8 cellular contexts compared by ENCODE assay signal in genomic region chr5:16465544-16466432, GRCh38. TPM values are rescaled to one million over a fixed set of nuclear protein-coding genes. Genes with fewer than 3 reads are reported as not detected.
DNase-seq lines count a peak whose midpoint lies in the region; ATAC-seq and TF ChIP-seq lines count a peak whose summit lies in the region.

TSS of gene ZNF622 (minus strand) at chr5:16465800. CDS start at chr5:16465665, 135 bp downstream.

- H3K9me3 Mint-ChIP-seq in T-helper 1 cell treated with Interleukin-12 subunit alpha and Interleukin-12 subunit beta and Interleukin-4 antibody, amounts not matched to agents 30 μg/mL and 1 μg/mL, for 36 hours = no peaks in the 10 kb centered on the region
- no peaks in the 10 kb centered on the region for H3K9me3 Mint-ChIP-seq in progenitor cell of endocrine pancreas (ENCODE audit: low read depth)

- ATAC-seq in GM18499 (IDR thresholded peaks at IDR 0.05; ENCODE audit: insufficient read depth, unreplicated experiment) (peak; percentile 43), HG02938 (IDR thresholded peaks at IDR 0.05; ENCODE audit: unreplicated experiment) (peak; percentile 75), left cardiac atrium (peak; percentile 96), upper lobe of right lung (peak; percentile 97)

- H3K4me1 ChIP-seq in upper lobe of right lung = peaks cover 53% of the 10 kb centered on the region

- H3K27me3 ChIP-seq in upper lobe of right lung = no peaks in the 10 kb centered on the region

- H3K27ac ChIP-seq in upper lobe of right lung = peak within 1 kb of the TSS; percentile 89

- H3K4me3 ChIP-seq in upper lobe of right lung = peak within 1 kb of the TSS; percentile 95

- H3K4me3 Mint-ChIP-seq in T-helper 1 cell treated with Interleukin-12 subunit alpha and Interleukin-12 subunit beta and Interleukin-4 antibody, amounts not matched to agents 30 μg/mL and 1 μg/mL, for 36 hours = peak within 1 kb of the TSS; percentile 100
- peak within 1 kb of the TSS; percentile 99 for H3K4me3 Mint-ChIP-seq in progenitor cell of endocrine pancreas (ENCODE audit: low read depth)

- H3K27ac Mint-ChIP-seq in T-helper 1 cell treated with Interleukin-12 subunit alpha and Interleukin-12 subunit beta and Interleukin-4 antibody, amounts not matched to agents 30 μg/mL and 1 μg/mL, for 36 hours = peak within 1 kb of the TSS; percentile 96
- peak within 1 kb of the TSS; percentile 99 for H3K27ac Mint-ChIP-seq in progenitor cell of endocrine pancreas

- peaks cover 47% of the 10 kb centered on the region for H3K36me3 Mint-ChIP-seq in T-helper 1 cell treated with Interleukin-12 subunit alpha and Interleukin-12 subunit beta and Interleukin-4 antibody, amounts not matched to agents 30 μg/mL and 1 μg/mL, for 36 hours (ENCODE audit: low read depth)
- H3K36me3 Mint-ChIP-seq in progenitor cell of endocrine pancreas (ENCODE audit: insufficient read depth) = peaks cover 15% of the 10 kb centered on the region

- intact Hi-C loops in left cardiac atrium (cut with DNase I) (no loop called here), upper lobe of right lung (cut with DNase I) (no loop called here)

- peaks cover 56% of the 10 kb centered on the region for H3K4me1 Mint-ChIP-seq in T-helper 1 cell treated with Interleukin-12 subunit alpha and Interleukin-12 subunit beta and Interleukin-4 antibody, amounts not matched to agents 30 μg/mL and 1 μg/mL, for 36 hours (ENCODE audit: low read depth)
- peaks cover 41% of the 10 kb centered on the region for H3K4me1 Mint-ChIP-seq in progenitor cell of endocrine pancreas (ENCODE audit: low read depth)

- peaks cover 27% of the 10 kb centered on the region for H3K36me3 ChIP-seq in upper lobe of right lung

- H3K9me3 ChIP-seq in upper lobe of right lung = no peaks in the 10 kb centered on the region

- H3K27me3 Mint-ChIP-seq in T-helper 1 cell treated with Interleukin-12 subunit alpha and Interleukin-12 subunit beta and Interleukin-4 antibody, amounts not matched to agents 30 μg/mL and 1 μg/mL, for 36 hours (ENCODE audit: low read depth) = no peaks in the 10 kb centered on the region
- no peaks in the 10 kb centered on the region for H3K27me3 Mint-ChIP-seq in progenitor cell of endocrine pancreas

- TF ChIP-seq CTCF in progenitor cell of endocrine pancreas (IDR thresholded peaks at IDR 0.05; ENCODE audit: unreplicated experiment) (no peak), upper lobe of right lung (IDR thresholded peaks at IDR 0.05) (no peak)

- DNase-seq in NCI-H1694 treated with DMSO at 0.1 percent for 48 hours (lab: John Stamatoyannopoulos, UW) = peak; percentile 88
- DNase-seq in amniotic stem cell (lab: John Stamatoyannopoulos, UW) = peak; percentile 61
- peak; percentile 94 for DNase-seq in left cardiac atrium
- DNase-seq in progenitor cell of endocrine pancreas (ENCODE audit: low spot score, unreplicated experiment) = peak; percentile 75
- peak; percentile 95 for DNase-seq in upper lobe of right lung

RNA-seq across cellular contexts. Expression of gene ZNF622, which starts in this region (rescaled TPM):
- total RNA-seq in left cardiac atrium = 10 to 100 TPM; 24.4 to 30.3 TPM
- 28.5 TPM in 2 replicates for total RNA-seq in progenitor cell of endocrine pancreas
- total RNA-seq in upper lobe of right lung = 28.0 TPM

Comparison
In these comparisons a context has a peak if more than half of its experiments do, and no peak if none do; other contexts are left out.
1. Peak in every context shown above with its lines: DNase-seq, ATAC-seq, H3K4me3 ChIP-seq and H3K27ac ChIP-seq.
2. ATAC-seq: peak in every context shown above with its lines; median percentile 97 in upper lobe of right lung; 96 in left cardiac atrium; 75 in HG02938; 43 in GM18499.